ENCODE assay signal across 16 cellular contexts in the genomic region with DNA sequence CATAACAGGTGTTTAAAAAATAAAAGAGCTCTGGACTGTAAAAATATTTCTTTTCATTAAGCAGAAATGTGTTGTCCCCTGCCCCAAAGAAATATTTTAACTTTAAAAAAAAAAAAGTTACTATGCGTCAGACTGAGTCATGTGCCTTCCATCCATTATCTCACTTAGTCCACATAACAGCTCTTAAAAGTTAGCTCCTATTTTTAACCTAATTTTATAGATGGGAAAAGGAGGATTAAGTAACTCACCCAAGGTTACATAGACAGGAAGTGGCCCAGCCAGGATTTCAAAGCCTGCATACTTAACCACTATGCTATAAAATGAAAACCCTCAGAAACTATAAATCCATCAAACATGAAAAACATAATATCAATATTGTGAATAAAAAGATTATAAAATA.
A peak's percentile ranks its signal among the peaks of the same experiment; 100 is the strongest.
DNase-seq lines count a peak whose midpoint lies in the region; ATAC-seq and TF ChIP-seq lines count a peak whose summit lies in the region.
"Had no signal": no experiment of that assay in that cellular context is flagged by ENCODE, and none has a peak within 500 bp of the region (broad histone marks: within the 10 kb centered on the region; RNA-seq: fewer than 3 reads in every experiment).

No MANE protein-coding gene starts in this region.

- ATAC-seq in GM18511 (IDR thresholded peaks at IDR 0.05; ENCODE audit: unreplicated experiment): no peak
- ATAC-seq: A549 had no signal

- DNase-seq in A172 (ENCODE audit: low spot score) (peak; percentile 88), HFF-Myc (ENCODE audit: extremely low read depth, low read depth) (peak; percentile 56), RKO (ENCODE audit: low spot score) (peak; percentile 49), fibroblast of mammary gland (ENCODE audit: low read depth) (peak; percentile 57), iPS-NIHi11 (ENCODE audit: low spot score) (no peak), SW 1271 (lab: John Stamatoyannopoulos, UW) (no peak)
- DNase-seq in effector CD4-positive, alpha-beta T cell: no peak
- DNase-seq: activated CD8-positive, alpha-beta memory T cell treated with anti-CD3 and anti-CD28 coated beads for 24 hours; activated naive CD4-positive, alpha-beta T cell treated with anti-CD3 and anti-CD28 coated beads for 36 hours; esophagus squamous epithelium; midbrain; NCI-H1092; stimulated activated CD4-positive, alpha-beta T cell treated with anti-CD3 and anti-CD28 coated beads, Interleukin-12 subunit alpha, Interleukin-12 subunit beta, amount 100 ng/mL, for 4 hours; transverse colon had no signal

- TF ChIP-seq CTCF in HFF-Myc (IDR thresholded peaks at IDR 0.05; ENCODE audit: low read depth, low read length, missing control alignments) (no peak), fibroblast of mammary gland (conservative IDR thresholded peaks at IDR 0.05; ENCODE audit: control insufficient read depth, insufficient read depth, low read depth, low read length) (no peak)

- H3K4me3 ChIP-seq in HFF-Myc (replicated peaks; ENCODE audit: low read depth, low read length): no peak overlapping the region
- no peak overlapping the region for H3K4me3 ChIP-seq in fibroblast of mammary gland (ENCODE audit: control insufficient read depth, low read depth, low read length)
- H3K4me3 ChIP-seq: A549, esophagus squamous epithelium, transverse colon had no signal

Comparison
In these comparisons a context has a peak if more than half of its experiments do, and no peak if none do; other contexts are left out.
1. DNase-seq: peak in A172 (single experiment), HFF-Myc (single experiment), RKO (single experiment) and fibroblast of mammary gland (single experiment); none in iPS-NIHi11 (single experiment), SW 1271 (0 of 2) and effector CD4-positive, alpha-beta T cell (single experiment).